In the genomic region with DNA sequence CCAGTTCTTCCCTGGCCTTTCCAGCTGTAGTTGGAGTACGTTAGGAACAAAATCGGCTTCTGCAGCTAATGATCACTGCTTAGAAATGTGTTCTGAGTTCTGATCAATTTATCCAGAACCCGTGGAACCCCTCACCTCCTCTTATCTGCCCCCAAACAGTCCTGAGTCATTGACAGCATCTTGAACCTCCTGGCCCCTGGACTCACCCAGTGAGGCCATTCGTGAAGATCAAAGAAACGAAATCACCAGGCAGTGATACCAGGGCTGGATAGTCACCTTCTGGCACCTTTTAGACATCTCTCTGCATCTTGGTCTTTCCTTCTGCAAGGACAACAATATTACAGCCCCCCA, we compare ENCODE assay signal across 10 cellular contexts. TPM values are rescaled to one million over a fixed set of nuclear protein-coding genes. Genes with fewer than 3 reads are reported as not detected.
DNase-seq lines count a peak whose midpoint lies in the region; ATAC-seq lines count a peak whose summit lies in the region.
"Had no signal": no experiment of that assay in that cellular context is flagged by ENCODE, and none has a peak within 500 bp of the region (broad histone marks: within the 10 kb centered on the region; RNA-seq: fewer than 3 reads in every experiment).

No MANE protein-coding gene starts in this region.

- no peak overlapping the region for H3K4ac ChIP-seq in neuronal stem cell (ENCODE audit: low read length)

- H3K9me3 Mint-ChIP-seq in activated naive CD4-positive, alpha-beta T cell treated with anti-CD3 and anti-CD28 coated beads, Interleukin-2, amount 50 U/mL, for 72 hours = no peaks in the 10 kb centered on the region
- H3K9me3 Mint-ChIP-seq: activated naive CD8-positive, alpha-beta T cell treated with anti-CD3 and anti-CD28 coated beads for 36 hours had no signal

- H3K4me3 ChIP-seq in neuronal stem cell (ENCODE audit: low read length in 2 of 2) = no peak overlapping the region

- peaks cover 3% of the 10 kb centered on the region for H3K79me1 ChIP-seq in neuronal stem cell (ENCODE audit: low read depth, low read length)

- peak overlapping the region; percentile 88 for H2AK5ac ChIP-seq in neuronal stem cell (ENCODE audit: low read depth, low read length)

- H3K18ac ChIP-seq in neuronal stem cell (ENCODE audit: low read length) = no peak overlapping the region

- no peak overlapping the region for H4K8ac ChIP-seq in neuronal stem cell (ENCODE audit: low read depth, low read length)

- H3K9me3 ChIP-seq in neuronal stem cell (replicated peaks in 1 of 2; ENCODE audit: control insufficient read depth in 2 of 2, insufficient read depth in 1 of 2, low read depth in 1 of 2, low read length in 2 of 2) = no peaks in the 10 kb centered on the region
- H3K9me3 ChIP-seq: uterus had no signal

- no peak for DNase-seq in activated naive CD4-positive, alpha-beta T cell treated with anti-CD3 and anti-CD28 coated beads, Interleukin-2, amount 50 U/mL, for 72 hours (ENCODE audit: low spot score in 2 of 2)
- no peak for DNase-seq in activated naive CD4-positive, alpha-beta T cell treated with Interleukin-2 at 50 U/mL for 16 hours
- no peak for DNase-seq in neuronal stem cell (ENCODE audit: low spot score)
- DNase-seq in DMS 273 (lab: John Stamatoyannopoulos, UW; ENCODE audit: unreplicated experiment) = no peak
- DNase-seq: activated CD4-positive, alpha-beta T cell treated with anti-CD3 and anti-CD28 coated beads for 4 hours; DMS79 treated with DMSO at 0.1 percent for 48 hours had no signal

- no peak overlapping the region for H2BK5ac ChIP-seq in neuronal stem cell (ENCODE audit: low read length)

- H2BK15ac ChIP-seq in neuronal stem cell (ENCODE audit: low read length) = no peak overlapping the region

- peak overlapping the region; percentile 1 for H2BK12ac ChIP-seq in neuronal stem cell (ENCODE audit: low read length)

- H3K27ac ChIP-seq in neuronal stem cell (replicated peaks; ENCODE audit: low read length) = no peak overlapping the region
- H3K27ac ChIP-seq: uterus had no signal

- peak overlapping the region; percentile 84 for H2AFZ ChIP-seq in neuronal stem cell (ENCODE audit: low read length)

- H3K27me3 ChIP-seq in neuronal stem cell (ENCODE audit: control insufficient read depth in 3 of 3, insufficient read depth in 3 of 3, low read depth in 1 of 3, low read length in 3 of 3) = no peaks in the 10 kb centered on the region
- H3K27me3 ChIP-seq: uterus had no signal

- peak overlapping the region; percentile 79 to 82 for H3K27ac Mint-ChIP-seq in activated naive CD4-positive, alpha-beta T cell treated with anti-CD3 and anti-CD28 coated beads, Interleukin-2, amount 50 U/mL, for 72 hours
- H3K27ac Mint-ChIP-seq: activated naive CD8-positive, alpha-beta T cell treated with anti-CD3 and anti-CD28 coated beads for 36 hours had no signal

- no peak overlapping the region for H3K14ac ChIP-seq in neuronal stem cell (ENCODE audit: low read length)

- H3K23ac ChIP-seq in neuronal stem cell (ENCODE audit: low read depth, low read length, poor library complexity) = no peak overlapping the region

- H3K36me3 ChIP-seq in neuronal stem cell (replicated peaks in 1 of 2; ENCODE audit: control insufficient read depth in 2 of 2, insufficient read depth in 2 of 2, low read length in 2 of 2) = no peaks in the 10 kb centered on the region
- H3K36me3 ChIP-seq: uterus had no signal

- H3K9ac ChIP-seq in neuronal stem cell (ENCODE audit: low read depth, low read length, poor library complexity) = no peak overlapping the region

- peaks cover 5 to 13% of the 10 kb centered on the region in 2 donors for H3K4me1 ChIP-seq in neuronal stem cell (ENCODE audit: control insufficient read depth in 2 of 2, insufficient read depth in 1 of 2, low read depth in 1 of 2, low read length in 2 of 2)
- H3K4me1 ChIP-seq: uterus had no signal

- WGBS in neuronal stem cell (ENCODE audit: extremely low coverage in 2 of 2, insufficient read length in 2 of 2, insufficient replicate concordance in 1 of 2), 2 donors = no CpG with 5 or more reads among the region's 5 CpGs

- no peak for ATAC-seq in activated naive CD4-positive, alpha-beta T cell treated with anti-CD3 and anti-CD28 coated beads, Interleukin-2, amount 50 U/mL, for 72 hours

- no peaks in the 10 kb centered on the region for H3K36me3 Mint-ChIP-seq in activated naive CD4-positive, alpha-beta T cell treated with anti-CD3 and anti-CD28 coated beads, Interleukin-2, amount 50 U/mL, for 72 hours
- H3K36me3 Mint-ChIP-seq: activated naive CD8-positive, alpha-beta T cell treated with anti-CD3 and anti-CD28 coated beads for 36 hours had no signal

- no peak overlapping the region for H2BK120ac ChIP-seq in neuronal stem cell (ENCODE audit: low read depth, low read length)

- no peak overlapping the region for H4K91ac ChIP-seq in neuronal stem cell (ENCODE audit: low read depth, low read length, poor library complexity)

- H3K4me2 ChIP-seq in neuronal stem cell (ENCODE audit: insufficient read depth, low read length, poor library complexity, severe bottlenecking) = no peak overlapping the region

RNA-seq across cellular contexts. Expression of a gene that starts 17.0 kb away (rescaled TPM):
- 10 to 100 TPM; 85.0 to 91.9 TPM for total RNA-seq in activated naive CD4-positive, alpha-beta T cell treated with anti-CD3 and anti-CD28 coated beads, Interleukin-2, amount 50 U/mL, for 72 hours
- polyA plus RNA-seq in neuronal stem cell (2013, experiment 1 of 2) = 50.4 TPM
- 47.0 TPM for polyA plus RNA-seq in neuronal stem cell (2013, experiment 2 of 2)

RNA-seq across cellular contexts. Expression of a gene that starts 20.4 kb away (rescaled TPM):
- total RNA-seq in activated naive CD4-positive, alpha-beta T cell treated with anti-CD3 and anti-CD28 coated beads, Interleukin-2, amount 50 U/mL, for 72 hours = under 1 TPM; 0.46 to 0.56 TPM
- 1.5 TPM for polyA plus RNA-seq in neuronal stem cell (2013, experiment 1 of 2)
- polyA plus RNA-seq in neuronal stem cell (2013, experiment 2 of 2) = 1.5 TPM
- total RNA-seq: H4, mammary epithelial cell had no signal
- polyA plus RNA-seq: mammary epithelial cell had no signal

RNA-seq across cellular contexts. Expression of a gene that starts 41.7 kb away (rescaled TPM):
- 10 to 100 TPM in 1 of 2 donors, 1 to 10 TPM in 1; 6.8 to 15.7 TPM for total RNA-seq in activated naive CD4-positive, alpha-beta T cell treated with anti-CD3 and anti-CD28 coated beads, Interleukin-2, amount 50 U/mL, for 72 hours
- polyA plus RNA-seq in neuronal stem cell (2013, experiment 1 of 2) = not detected
- not detected for polyA plus RNA-seq in neuronal stem cell (2013, experiment 2 of 2)
- total RNA-seq: H4, mammary epithelial cell, uterus had no signal
- polyA plus RNA-seq: mammary epithelial cell had no signal

RNA-seq across cellular contexts. Expression of a gene that starts 46.1 kb away (rescaled TPM):
- total RNA-seq in activated naive CD4-positive, alpha-beta T cell treated with anti-CD3 and anti-CD28 coated beads, Interleukin-2, amount 50 U/mL, for 72 hours = 10 to 100 TPM in 1 of 2 donors, 1 to 10 TPM in 1; 6.2 to 14.6 TPM
- not detected for polyA plus RNA-seq in neuronal stem cell (2013, experiment 1 of 2)
- 0.03 TPM for polyA plus RNA-seq in neuronal stem cell (2013, experiment 2 of 2)
- total RNA-seq: mammary epithelial cell, uterus had no signal

RNA-seq across cellular contexts. Expression of a gene that starts 48.3 kb away (rescaled TPM):
- 100 to 1,000 TPM in 1 of 2 donors, 10 to 100 TPM in 1; 78.8 to 162 TPM for total RNA-seq in activated naive CD4-positive, alpha-beta T cell treated with anti-CD3 and anti-CD28 coated beads, Interleukin-2, amount 50 U/mL, for 72 hours
- 51.0 TPM for polyA plus RNA-seq in neuronal stem cell (2013, experiment 1 of 2)
- polyA plus RNA-seq in neuronal stem cell (2013, experiment 2 of 2) = 51.5 TPM
